Comparison of ENCODE assay signal across 10 cellular contexts in genomic region chr11:17476317-17477083, GRCh38. TPM values are rescaled to one million over a fixed set of nuclear protein-coding genes. Genes with fewer than 3 reads are reported as not detected.
DNase-seq lines count a peak whose midpoint lies in the region; ATAC-seq and TF ChIP-seq lines count a peak whose summit lies in the region.
"Had no signal": no experiment of that assay in that cellular context is flagged by ENCODE, and none has a peak within 500 bp of the region (broad histone marks: within the 10 kb centered on the region; RNA-seq: fewer than 3 reads in every experiment).

ABCC8 (minus strand) TSS chr11:17476845; CDS start chr11:17476776, 69 bp downstream.

- under 1% methylated on average over 42 of the region's 80 CpGs for WGBS in suprapubic skin

- H3K4me3 ChIP-seq in iPS-18c (ENCODE audit: insufficient read depth, low read depth, low read length): peak within 1 kb of the TSS; percentile 76
- H3K4me3 ChIP-seq in suprapubic skin: peak within 1 kb of the TSS; percentile 40
- H3K4me3 ChIP-seq in CD4-positive, alpha-beta memory T cell (ENCODE audit: low read length in 2 of 2): no peak within 1 kb of the TSS

- intact Hi-C loops in CD4-positive, alpha-beta memory T cell (cut with micrococcal nuclease): no loop called here

- peaks cover 18% of the 10 kb centered on the region for H3K4me1 ChIP-seq in suprapubic skin
- no peaks in the 10 kb centered on the region for H3K4me1 ChIP-seq in CD4-positive, alpha-beta memory T cell (ENCODE audit: insufficient read depth, low read length)

- H3K9me3 Mint-ChIP-seq in CD4-positive, alpha-beta memory T cell: peaks cover 0 to 3% (median 0%) of the 10 kb centered on the region in 8 donors

- TF ChIP-seq POLR2A in suprapubic skin (IDR thresholded peaks at IDR 0.05): no peak

- TF ChIP-seq EP300 in suprapubic skin (IDR thresholded peaks at IDR 0.05): no peak

- peaks cover 8% of the 10 kb centered on the region for H3K36me3 Mint-ChIP-seq in T-helper 17 cell (ENCODE audit: low read depth)
- H3K36me3 Mint-ChIP-seq in CD4-positive, alpha-beta memory T cell: no peaks in the 10 kb centered on the region

- peak within 1 kb of the TSS; percentile 39 for H3K4me3 Mint-ChIP-seq in T-helper 17 cell
- peak within 1 kb of the TSS in 1 of 8 donors; percentile 18 for H3K4me3 Mint-ChIP-seq in CD4-positive, alpha-beta memory T cell

- H3K9me3 ChIP-seq in T-helper 17 cell (ENCODE audit: control insufficient read depth, low read length, poor library complexity, severe bottlenecking) (no peaks in the 10 kb centered on the region), iPS-18c (ENCODE audit: control insufficient read depth, insufficient read depth, low read length) (peaks cover 4% of the 10 kb centered on the region), suprapubic skin (no peaks in the 10 kb centered on the region)
- H3K9me3 ChIP-seq in CD4-positive, alpha-beta memory T cell (ENCODE audit: control insufficient read depth in 1 of 2, low read length in 2 of 2): no peaks in the 10 kb centered on the region

- H3K36me3 ChIP-seq in suprapubic skin: no peaks in the 10 kb centered on the region
- no peaks in the 10 kb centered on the region for H3K36me3 ChIP-seq in CD4-positive, alpha-beta memory T cell (ENCODE audit: insufficient read depth, low read length)

- DNase-seq in NCI-H510A treated with DMSO at 0.1 percent for 48 hours (lab: John Stamatoyannopoulos, UW): peak; percentile 21
- no peak for DNase-seq in NCI-H510A (lab: John Stamatoyannopoulos, UW)
- DNase-seq in T-helper 17 cell: no peak
- no peak for DNase-seq in suprapubic skin (ENCODE audit: low spot score in 2 of 2)
- DNase-seq in NAMALWA (ENCODE audit: low spot score): no peak
- DNase-seq in CD4-positive, alpha-beta memory T cell: no peak
- DNase-seq in CD1c-positive myeloid dendritic cell (ENCODE audit: extremely low spot score): no peak

- H3K27ac ChIP-seq in suprapubic skin: no peak within 1 kb of the TSS
- no peak within 1 kb of the TSS for H3K27ac ChIP-seq in CD4-positive, alpha-beta memory T cell (ENCODE audit: low read depth, low read length)

- H3K27me3 ChIP-seq in suprapubic skin: peaks cover 71% of the 10 kb centered on the region
- no peaks in the 10 kb centered on the region for H3K27me3 ChIP-seq in CD4-positive, alpha-beta memory T cell (ENCODE audit: insufficient read depth, low read length)

- H3K27ac Mint-ChIP-seq in T-helper 17 cell: no peak within 1 kb of the TSS
- H3K27ac Mint-ChIP-seq in CD4-positive, alpha-beta memory T cell: no peak within 1 kb of the TSS

- POLR2A ChIA-PET in CD4-positive, alpha-beta memory T cell (lab: Charles Lee; ENCODE audit: partially characterized antibody): no interaction called here

- CTCF ChIA-PET in CD4-positive, alpha-beta memory T cell (lab: Charles Lee; ENCODE audit: partially characterized antibody): no interaction called here

- TF ChIP-seq CTCF in suprapubic skin (IDR thresholded peaks at IDR 0.05): no peak

- ATAC-seq in T-helper 17 cell: no peak

- H3K27me3 Mint-ChIP-seq in T-helper 17 cell: peaks cover 76% of the 10 kb centered on the region
- H3K27me3 Mint-ChIP-seq in CD4-positive, alpha-beta memory T cell: peaks cover 38 to 45% of the 10 kb centered on the region in 2 donors

- H3K4me1 Mint-ChIP-seq in T-helper 17 cell: peaks cover 6% of the 10 kb centered on the region
- peaks cover 0 to 5% (median 4%) of the 10 kb centered on the region in 4 donors for H3K4me1 Mint-ChIP-seq in CD4-positive, alpha-beta memory T cell

RNA-seq across cellular contexts. Expression of gene ABCC8, which starts in this region (rescaled TPM):
- total RNA-seq in T-helper 17 cell: not detected
- total RNA-seq in suprapubic skin: under 1 TPM in 1 of 4 donors, not detected in 3; 0.42 TPM
- not detected for total RNA-seq in CD4-positive, alpha-beta memory T cell
- not detected for polyA plus RNA-seq in CD4-positive, alpha-beta memory T cell
- total RNA-seq: bronchial epithelial cell, HT1080 had no signal

Comparison
In these comparisons a context has a peak if more than half of its experiments do, and no peak if none do; other contexts are left out.
1. H3K4me3 ChIP-seq: peak in iPS-18c (single experiment) and suprapubic skin (single experiment); none in CD4-positive, alpha-beta memory T cell (0 of 2).